In genomic region chr10:28984431-28984830, GRCh38 we compare ENCODE assay signal across 8 cellular contexts.
DNase-seq lines count a peak whose midpoint lies in the region; ATAC-seq and TF ChIP-seq lines count a peak whose summit lies in the region.

No MANE protein-coding gene starts in this region.

- no peak overlapping the region for H3K4me3 ChIP-seq in fibroblast of the aortic adventitia (ENCODE audit: low read depth, low read length)

- ATAC-seq in HG02981 (IDR thresholded peaks at IDR 0.05; ENCODE audit: unreplicated experiment) (peak; percentile 58), GM21528 (IDR thresholded peaks at IDR 0.05; ENCODE audit: low FRiP score, unreplicated experiment) (no peak)

- intact Hi-C loops in posterior cingulate gyrus (cut with DNase I), result no loop called here

- DNase-seq in NCI-H1105 treated with DMSO at 0.1 percent for 48 hours (lab: John Stamatoyannopoulos, UW), result peak; percentile 9
- DNase-seq in NCI-H1105 (lab: John Stamatoyannopoulos, UW), result no peak
- peak; percentile 70 for DNase-seq in RKO (ENCODE audit: low spot score)
- peak; percentile 87 for DNase-seq in fibroblast of the aortic adventitia (ENCODE audit: low read depth)
- DNase-seq in posterior cingulate gyrus, result peak in 8 of 10 donors; percentile 30 to 96 (median 70)
- DNase-seq in T-helper 2 cell, result no peak

- no peak for TF ChIP-seq CTCF in fibroblast of the aortic adventitia (IDR thresholded peaks at IDR 0.05; ENCODE audit: insufficient read depth, low read length)

Comparison
In these comparisons a context has a peak if more than half of its experiments do, and no peak if none do; other contexts are left out.
1. DNase-seq: peak in NCI-H1105 treated with DMSO at 0.1 percent for 48 hours (single experiment), RKO (single experiment), fibroblast of the aortic adventitia (single experiment) and posterior cingulate gyrus (8 of 10); none in NCI-H1105 (single experiment) and T-helper 2 cell (0 of 5).